ENCODE assay signal across 14 cellular contexts in genomic region chr14:101598159-101598558, GRCh38. TPM values are rescaled to one million over a fixed set of nuclear protein-coding genes. Genes with fewer than 3 reads are reported as not detected.
"Had no signal": no experiment of that assay in that cellular context is flagged by ENCODE, and none has a peak within 500 bp of the region (broad histone marks: within the 10 kb centered on the region; RNA-seq: fewer than 3 reads in every experiment).

No MANE protein-coding gene starts in this region.

- DNase-seq: activated CD4-positive, alpha-beta memory T cell treated with anti-CD3 and anti-CD28 coated beads for 36 hours; activated gamma-delta T cell; activated T-cell treated with anti-CD3 and anti-CD28 coated beads for 4 hours; caudate nucleus; dermis blood vessel endothelial cell; endodermal cell; left cardiac atrium; stimulated activated CD4-positive, alpha-beta T cell treated with anti-CD3 and anti-CD28 coated beads, Interleukin-4, amount 100 ng/mL, for 1 hour; T1000; thyroid gland had no signal

- H3K4me1 ChIP-seq: thyroid gland had no signal

- H3K27me3 Mint-ChIP-seq: activated CD4-positive, alpha-beta memory T cell treated with anti-CD3 and anti-CD28 coated beads for 36 hours had no signal

- H3K27ac ChIP-seq: thyroid gland had no signal

- H3K4me3 ChIP-seq: thyroid gland had no signal

- H3K36me3 ChIP-seq: thyroid gland had no signal

- H3K4me3 Mint-ChIP-seq: activated CD4-positive, alpha-beta memory T cell treated with anti-CD3 and anti-CD28 coated beads for 36 hours; endodermal cell; nephron had no signal

- H3K9me3 ChIP-seq: thyroid gland had no signal

- H3K27ac Mint-ChIP-seq: activated CD4-positive, alpha-beta memory T cell treated with anti-CD3 and anti-CD28 coated beads for 36 hours; endodermal cell; nephron had no signal

- H3K27me3 ChIP-seq: thyroid gland had no signal

- ATAC-seq: left cardiac atrium had no signal

- H3K4me1 Mint-ChIP-seq: endodermal cell, nephron had no signal

RNA-seq across cellular contexts. Expression of gene DIO3, which starts 36.9 kb away (rescaled TPM):
- total RNA-seq: activated CD4-positive, alpha-beta memory T cell treated with anti-CD3 and anti-CD28 coated beads for 36 hours; dermis blood vessel endothelial cell; lung microvascular endothelial cell; mononuclear cell; pulmonary artery endothelial cell had no signal
